17 cellular contexts compared by ENCODE assay signal in genomic region chr7:115558186-115558585, GRCh38.
DNase-seq lines count a peak whose midpoint lies in the region; ATAC-seq and TF ChIP-seq lines count a peak whose summit lies in the region.
"Had no signal": no experiment of that assay in that cellular context is flagged by ENCODE, and none has a peak within 500 bp of the region (broad histone marks: within the 10 kb centered on the region; RNA-seq: fewer than 3 reads in every experiment).

No MANE protein-coding gene starts in this region.

- no peak overlapping the region for H3K4me3 ChIP-seq in A673 (ENCODE audit: low read depth, low read length, poor library complexity, severe bottlenecking)
- H3K4me3 ChIP-seq in fibroblast of the aortic adventitia (ENCODE audit: low read depth, low read length), result no peak overlapping the region

- POLR2A ChIA-PET in A673 (lab: Charles Lee; ENCODE audit: low non-redundant PET), result interaction anchor here (0.6 kb wide), 1 partner anchor 152 kb away, joined by 3 read pairs; no protein-coding TSS in a partner anchor

- no peaks in the 10 kb centered on the region for H3K4me1 ChIP-seq in A673 (ENCODE audit: insufficient read depth, low read length, poor library complexity, severe bottlenecking)

- no peaks in the 10 kb centered on the region for H3K9me3 Mint-ChIP-seq in activated naive CD4-positive, alpha-beta T cell treated with anti-CD3 and anti-CD28 coated beads for 36 hours
- H3K9me3 Mint-ChIP-seq: activated CD4-positive, alpha-beta T cell treated with anti-CD3 and anti-CD28 coated beads, Interleukin-2, amount 10 ng/mL, durations not matched to agents 24 days and 14 days; activated naive CD8-positive, alpha-beta T cell treated with anti-CD3 and anti-CD28 coated beads for 36 hours; dendritic cell treated with granulocyte-macrophage colony-stimulating factor and Interleukin-4, amounts not matched to agents 40 ng/mL and 50 ng/mL, for 4 days; memory B cell had no signal

- DNase-seq in A673 (ENCODE audit: low spot score) (peak; percentile 3), GM04504 (ENCODE audit: low read depth) (peak; percentile 48), amniotic epithelial cell (ENCODE audit: low read depth) (peak; percentile 68), fibroblast of the aortic adventitia (ENCODE audit: low read depth) (peak; percentile 81), inferior parietal cortex (ENCODE audit: extremely low spot score) (no peak)
- DNase-seq in activated naive CD4-positive, alpha-beta T cell treated with anti-CD3 and anti-CD28 coated beads for 36 hours, result no peak
- DNase-seq: activated CD4-positive, alpha-beta T cell treated with anti-CD3 and anti-CD28 coated beads, Interleukin-2, amount 10 ng/mL, durations not matched to agents 24 days and 14 days; activated CD8-positive, alpha-beta memory T cell treated with anti-CD3 and anti-CD28 coated beads, Interleukin-2, amount 10 ng/mL, durations not matched to agents 7 days and 5 days; activated naive CD8-positive, alpha-beta T cell treated with anti-CD3 and anti-CD28 coated beads for 36 hours; DMS79; KBM-7; naive thymus-derived CD4-positive, alpha-beta T cell; NCI-H187 treated with DMSO at 0.1 percent for 48 hours had no signal

- H3K4me3 Mint-ChIP-seq in activated naive CD4-positive, alpha-beta T cell treated with anti-CD3 and anti-CD28 coated beads for 36 hours, result no peak overlapping the region
- H3K4me3 Mint-ChIP-seq: activated CD4-positive, alpha-beta T cell treated with anti-CD3 and anti-CD28 coated beads, Interleukin-2, amount 10 ng/mL, durations not matched to agents 24 days and 14 days; activated CD8-positive, alpha-beta memory T cell treated with anti-CD3 and anti-CD28 coated beads, Interleukin-2, amount 10 ng/mL, durations not matched to agents 7 days and 5 days; activated naive CD8-positive, alpha-beta T cell treated with anti-CD3 and anti-CD28 coated beads for 36 hours; dendritic cell treated with granulocyte-macrophage colony-stimulating factor and Interleukin-4, amounts not matched to agents 40 ng/mL and 50 ng/mL, for 4 days; memory B cell; naive thymus-derived CD4-positive, alpha-beta T cell had no signal

- intact Hi-C loops in A673 (cut with micrococcal nuclease; ENCODE audit: unreplicated experiment), result no loop called here
- intact Hi-C loops in activated naive CD4-positive, alpha-beta T cell treated with anti-CD3 and anti-CD28 coated beads for 36 hours (cut with micrococcal nuclease), result no loop called here

- CTCF ChIA-PET in A673 (lab: Charles Lee), result no interaction called here
- CTCF ChIA-PET in activated naive CD4-positive, alpha-beta T cell treated with anti-CD3 and anti-CD28 coated beads for 36 hours (lab: Charles Lee), result interaction anchor here (0.7 kb wide), 1 partner anchor 747 kb away, joined by 3 read pairs; no protein-coding TSS in a partner anchor

- no TSS peak for BruUV-seq in A673 (replicated peaks; lab: Mats Ljungman, UMichigan)

- no peaks in the 10 kb centered on the region for H3K36me3 ChIP-seq in A673 (ENCODE audit: insufficient read depth, low read length, poor library complexity, severe bottlenecking)

- peaks cover 2% of the 10 kb centered on the region for H3K27me3 Mint-ChIP-seq in activated naive CD4-positive, alpha-beta T cell treated with anti-CD3 and anti-CD28 coated beads for 36 hours (ENCODE audit: low read depth)
- H3K27me3 Mint-ChIP-seq: activated CD4-positive, alpha-beta T cell treated with anti-CD3 and anti-CD28 coated beads, Interleukin-2, amount 10 ng/mL, durations not matched to agents 24 days and 14 days; activated CD8-positive, alpha-beta memory T cell treated with anti-CD3 and anti-CD28 coated beads, Interleukin-2, amount 10 ng/mL, durations not matched to agents 7 days and 5 days; activated naive CD8-positive, alpha-beta T cell treated with anti-CD3 and anti-CD28 coated beads for 36 hours; dendritic cell treated with granulocyte-macrophage colony-stimulating factor and Interleukin-4, amounts not matched to agents 40 ng/mL and 50 ng/mL, for 4 days had no signal

- H3K4me1 Mint-ChIP-seq in activated naive CD4-positive, alpha-beta T cell treated with anti-CD3 and anti-CD28 coated beads for 36 hours (ENCODE audit: low read depth), result no peaks in the 10 kb centered on the region
- H3K4me1 Mint-ChIP-seq: activated CD4-positive, alpha-beta T cell treated with anti-CD3 and anti-CD28 coated beads, Interleukin-2, amount 10 ng/mL, durations not matched to agents 24 days and 14 days; activated CD8-positive, alpha-beta memory T cell treated with anti-CD3 and anti-CD28 coated beads, Interleukin-2, amount 10 ng/mL, durations not matched to agents 7 days and 5 days; activated naive CD8-positive, alpha-beta T cell treated with anti-CD3 and anti-CD28 coated beads for 36 hours; memory B cell had no signal

- no peak overlapping the region for H3K27ac Mint-ChIP-seq in activated naive CD4-positive, alpha-beta T cell treated with anti-CD3 and anti-CD28 coated beads for 36 hours
- H3K27ac Mint-ChIP-seq: activated CD4-positive, alpha-beta T cell treated with anti-CD3 and anti-CD28 coated beads, Interleukin-2, amount 10 ng/mL, durations not matched to agents 24 days and 14 days; activated CD8-positive, alpha-beta memory T cell treated with anti-CD3 and anti-CD28 coated beads, Interleukin-2, amount 10 ng/mL, durations not matched to agents 7 days and 5 days; activated naive CD8-positive, alpha-beta T cell treated with anti-CD3 and anti-CD28 coated beads for 36 hours; dendritic cell treated with granulocyte-macrophage colony-stimulating factor and Interleukin-4, amounts not matched to agents 40 ng/mL and 50 ng/mL, for 4 days; memory B cell; naive thymus-derived CD4-positive, alpha-beta T cell had no signal

- H3K27me3 ChIP-seq in A673 (replicated peaks; ENCODE audit: insufficient read depth, low read depth, low read length, poor library complexity), result no peaks in the 10 kb centered on the region

- H3K36me3 Mint-ChIP-seq in activated naive CD4-positive, alpha-beta T cell treated with anti-CD3 and anti-CD28 coated beads for 36 hours (ENCODE audit: low read depth), result no peaks in the 10 kb centered on the region
- H3K36me3 Mint-ChIP-seq: activated CD8-positive, alpha-beta memory T cell treated with anti-CD3 and anti-CD28 coated beads, Interleukin-2, amount 10 ng/mL, durations not matched to agents 7 days and 5 days; activated naive CD8-positive, alpha-beta T cell treated with anti-CD3 and anti-CD28 coated beads for 36 hours; memory B cell; naive thymus-derived CD4-positive, alpha-beta T cell had no signal

- no peak overlapping the region for H3K27ac ChIP-seq in A673 (ENCODE audit: low read depth, low read length, poor library complexity, severe bottlenecking)

- no peak for TF ChIP-seq CTCF in A673 (conservative IDR thresholded peaks at IDR 0.05; ENCODE audit: low read depth, low read length)
- TF ChIP-seq CTCF in fibroblast of the aortic adventitia (IDR thresholded peaks at IDR 0.05; ENCODE audit: insufficient read depth, low read length), result no peak

- H3K9me3 ChIP-seq in A673 (ENCODE audit: low read depth, low read length, poor library complexity, severe bottlenecking), result no peaks in the 10 kb centered on the region

- ATAC-seq in HG02571 (IDR thresholded peaks at IDR 0.05; ENCODE audit: unreplicated experiment), result no peak
- no peak for ATAC-seq in HG03139 (IDR thresholded peaks at IDR 0.05; ENCODE audit: unreplicated experiment)
- ATAC-seq: activated CD8-positive, alpha-beta memory T cell treated with anti-CD3 and anti-CD28 coated beads, Interleukin-2, amount 10 ng/mL, durations not matched to agents 7 days and 5 days; naive thymus-derived CD4-positive, alpha-beta T cell had no signal

Comparison
In these comparisons a context has a peak if more than half of its experiments do, and no peak if none do; other contexts are left out.
1. DNase-seq: peak in A673 (single experiment), GM04504 (single experiment), amniotic epithelial cell (single experiment) and fibroblast of the aortic adventitia (single experiment); none in activated naive CD4-positive, alpha-beta T cell treated with anti-CD3 and anti-CD28 coated beads for 36 hours (single experiment) and inferior parietal cortex (single experiment).